ENCODE assay signal across 22 cellular contexts in the genomic region with DNA sequence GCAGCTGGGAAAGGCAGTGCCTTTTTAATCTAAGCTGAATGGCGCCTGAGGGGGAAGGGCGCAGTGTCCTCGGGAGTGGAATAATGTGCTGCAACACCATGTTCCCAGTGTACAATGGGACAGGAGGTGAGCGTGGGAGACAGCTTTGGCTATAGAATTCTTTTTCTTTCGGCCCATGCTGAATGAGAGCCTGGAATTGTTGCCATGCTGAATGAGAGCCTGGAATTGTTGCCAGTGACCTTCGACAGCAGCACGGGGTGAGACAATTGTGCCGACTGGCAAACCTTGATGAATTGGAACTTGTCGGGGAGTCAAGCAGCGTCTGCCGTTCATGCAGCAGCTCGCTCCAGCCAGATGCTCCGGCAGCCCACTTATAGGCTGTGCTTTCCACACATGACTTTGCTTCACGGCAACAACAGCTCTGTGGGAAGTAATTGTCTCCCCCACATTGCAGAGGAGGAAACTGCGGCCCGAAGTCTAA.
DNase-seq lines count a peak whose midpoint lies in the region; ATAC-seq, FAIRE-seq and TF ChIP-seq lines count a peak whose summit lies in the region.
"Had no signal": no experiment of that assay in that cellular context is flagged by ENCODE, and none has a peak within 500 bp of the region (broad histone marks: within the 10 kb centered on the region; RNA-seq: fewer than 3 reads in every experiment).

No MANE protein-coding gene starts in this region.

- WGBS in right cardiac atrium, result 39% methylated on average over 16 of the region's 16 CpGs

- H3K4me1 ChIP-seq in astrocyte (ENCODE audit: insufficient read depth, low read length), result peaks cover 12% of the 10 kb centered on the region
- H3K4me1 ChIP-seq in right cardiac atrium (ENCODE audit: control insufficient read depth, insufficient read depth, low read length), result peaks cover 5% of the 10 kb centered on the region
- H3K4me1 ChIP-seq: body of pancreas, suprapubic skin had no signal

- no peak overlapping the region for H3K4me3 ChIP-seq in astrocyte (ENCODE audit: insufficient read depth, low read depth, low read length)
- H3K4me3 ChIP-seq in right cardiac atrium (ENCODE audit: low read length), result no peak overlapping the region
- H3K4me3 ChIP-seq: body of pancreas, suprapubic skin had no signal

- H3K27me3 Mint-ChIP-seq in astrocyte (ENCODE audit: low read depth, unreplicated experiment), result peaks cover 4% of the 10 kb centered on the region

- H3K36me3 Mint-ChIP-seq in astrocyte (ENCODE audit: low read depth, unreplicated experiment), result no peaks in the 10 kb centered on the region
- H3K36me3 Mint-ChIP-seq: mesothelial cell of epicardium had no signal

- DNase-seq in NCI-H1694 (lab: John Stamatoyannopoulos, UW) (peak; percentile 35), astrocyte (ENCODE audit: low read depth) (no peak), right cardiac atrium (peak in 1 of 3 donors; percentile 62), pons (ENCODE audit: low spot score) (peak; percentile 35), NCI-H2029 (lab: John Stamatoyannopoulos, UW) (no peak), NK-92 (lab: John Stamatoyannopoulos, UW; ENCODE audit: unreplicated experiment) (no peak)
- no peak for DNase-seq in activated CD4-positive, alpha-beta T cell treated with anti-CD3 and anti-CD28 coated beads for 48 hours
- DNase-seq: activated CD4-positive, alpha-beta T cell treated with anti-CD3 and anti-CD28 coated beads for 1 hour; activated CD8-positive, alpha-beta memory T cell treated with anti-CD3 and anti-CD28 coated beads, Interleukin-2, amount 50 U/mL, for 48 hours; activated naive CD4-positive, alpha-beta T cell; AML-193; body of pancreas; COR-L47; heart right ventricle; islet precursor cell; NCI-H1436 treated with DMSO at 0.1 percent for 48 hours; SK-N-SH; stimulated activated CD4-positive, alpha-beta T cell treated with anti-CD3 and anti-CD28 coated beads, Interleukin-4, amount 100 ng/mL, for 24 hours; T1000 had no signal

- no peak overlapping the region for H3K4me3 Mint-ChIP-seq in astrocyte (ENCODE audit: unreplicated experiment)
- H3K4me3 Mint-ChIP-seq: mesothelial cell of epicardium had no signal

- no peak overlapping the region for H3K27ac ChIP-seq in astrocyte (ENCODE audit: low read depth, low read length)
- peak overlapping the region; percentile 4 for H3K27ac ChIP-seq in right cardiac atrium (ENCODE audit: low read length)
- H3K27ac ChIP-seq: body of pancreas, heart right ventricle, suprapubic skin had no signal

- H3K4me2 ChIP-seq in astrocyte (ENCODE audit: low read length), result peak overlapping the region; percentile 59
- H3K4me2 ChIP-seq: SK-N-SH had no signal

- H3K9me3 ChIP-seq in astrocyte (ENCODE audit: insufficient read depth, low read depth, low read length) (no peaks in the 10 kb centered on the region), right cardiac atrium (ENCODE audit: control insufficient read depth, low read length) (no peaks in the 10 kb centered on the region)
- H3K9me3 ChIP-seq: body of pancreas, heart right ventricle, SK-N-SH, suprapubic skin had no signal

- ATAC-seq in right cardiac atrium, result peak; percentile 59 to 68
- ATAC-seq: body of pancreas, esophagus mucosa had no signal

- peaks cover 3% of the 10 kb centered on the region for H3K27me3 ChIP-seq in astrocyte (ENCODE audit: insufficient read depth, low read length)
- H3K27me3 ChIP-seq in right cardiac atrium (ENCODE audit: control insufficient read depth, insufficient read depth), result no peaks in the 10 kb centered on the region
- H3K27me3 ChIP-seq: body of pancreas had no signal

- H3K79me2 ChIP-seq in astrocyte (ENCODE audit: insufficient read depth, low read length), result no peaks in the 10 kb centered on the region

- no peaks in the 10 kb centered on the region for H4K20me1 ChIP-seq in astrocyte (ENCODE audit: insufficient read depth, low read length)

- no peaks in the 10 kb centered on the region for H3K9me3 Mint-ChIP-seq in astrocyte (ENCODE audit: unreplicated experiment)
- H3K9me3 Mint-ChIP-seq: mesothelial cell of epicardium had no signal

- TF ChIP-seq CTCF in astrocyte (IDR thresholded peaks at IDR 0.05; ENCODE audit: insufficient read depth, low read depth, low read length), result no peak

- no peak overlapping the region for H3K9ac ChIP-seq in astrocyte (ENCODE audit: low read length)
- H3K9ac ChIP-seq: SK-N-SH had no signal

- intact Hi-C loops in right cardiac atrium (cut with DNase I), result no loop called here

- no peak for FAIRE-seq in astrocyte (lab: Jason Lieb, UNC)

- peaks cover 6% of the 10 kb centered on the region for H3K4me1 Mint-ChIP-seq in astrocyte (ENCODE audit: low read depth, unreplicated experiment)
- H3K4me1 Mint-ChIP-seq: mesothelial cell of epicardium had no signal

- H3K36me3 ChIP-seq in astrocyte (ENCODE audit: insufficient read depth, low read length), result no peaks in the 10 kb centered on the region
- H3K36me3 ChIP-seq: heart right ventricle, suprapubic skin had no signal

- no peak overlapping the region for H3K27ac Mint-ChIP-seq in astrocyte (ENCODE audit: unreplicated experiment)
- H3K27ac Mint-ChIP-seq: mesothelial cell of epicardium had no signal

- peak overlapping the region; percentile 38 for H2AFZ ChIP-seq in astrocyte (ENCODE audit: low read depth, low read length)

Comparison
In these comparisons a context has a peak if more than half of its experiments do, and no peak if none do; other contexts are left out.
1. DNase-seq: peak in NCI-H1694 (single experiment) and pons (single experiment); none in astrocyte (single experiment), activated CD4-positive, alpha-beta T cell treated with anti-CD3 and anti-CD28 coated beads for 48 hours (single experiment), NCI-H2029 (single experiment) and NK-92 (single experiment).